ENCODE assay signal across 18 cellular contexts in genomic region chr4:137676357-137676998, GRCh38.
DNase-seq lines count a peak whose midpoint lies in the region; ATAC-seq and TF ChIP-seq lines count a peak whose summit lies in the region.
"Had no signal": no experiment of that assay in that cellular context is flagged by ENCODE, and none has a peak within 500 bp of the region (broad histone marks: within the 10 kb centered on the region; RNA-seq: fewer than 3 reads in every experiment).

No MANE protein-coding gene starts in this region.

- peaks cover 14% of the 10 kb centered on the region for H3K36me3 Mint-ChIP-seq in HFFc6 (ENCODE audit: low read depth)

- peaks cover 7% of the 10 kb centered on the region for H3K9me3 Mint-ChIP-seq in HFFc6

- H3K36me3 ChIP-seq in IMR-90 (ENCODE audit: control insufficient read depth, insufficient read depth, low read length) (no peaks in the 10 kb centered on the region), H7 (replicated peaks; ENCODE audit: control insufficient read depth, insufficient read depth, low read length) (no peaks in the 10 kb centered on the region), left lung (no peaks in the 10 kb centered on the region), BE2C (no peaks in the 10 kb centered on the region)
- H3K36me3 ChIP-seq: Peyer's patch had no signal

- no peak overlapping the region for H3K56ac ChIP-seq in IMR-90 (ENCODE audit: extremely low read depth, insufficient read depth, low read length)

- POLR2A ChIA-PET in IMR-90 (lab: Charles Lee; ENCODE audit: unreplicated experiment): no interaction called here

- H3K4me1 ChIP-seq in IMR-90 (ENCODE audit: control insufficient read depth, insufficient read depth, low read length) (peaks cover 4% of the 10 kb centered on the region), left lung (no peaks in the 10 kb centered on the region), BE2C (no peaks in the 10 kb centered on the region)
- H3K4me1 ChIP-seq: Peyer's patch had no signal

- H3K4me3 Mint-ChIP-seq in HFFc6: no peak overlapping the region; the same call in 1 of the 2 replicates

- CTCF ChIA-PET in IMR-90 (lab: Yijun Ruan, JAX): no interaction called here

- BruUV-seq in IMR-90 (replicated peaks; lab: Mats Ljungman, UMichigan): no TSS peak

- H3K27me3 ChIP-seq in IMR-90 (ENCODE audit: control insufficient read depth, insufficient read depth, low read length) (no peaks in the 10 kb centered on the region), H7 (ENCODE audit: control insufficient read depth, insufficient read depth, low read length) (no peaks in the 10 kb centered on the region), left lung (no peaks in the 10 kb centered on the region), BE2C (no peaks in the 10 kb centered on the region)
- H3K27me3 ChIP-seq: Peyer's patch had no signal

- intact Hi-C loops in IMR-90 (cut with micrococcal nuclease) (no loop called here), left lung (cut with DNase I) (no loop called here)

- H3K4me2 ChIP-seq in IMR-90 (ENCODE audit: low read depth, low read length): no peak overlapping the region

- peak overlapping the region; percentile 92; the same call in 1 of the 2 replicates for H3K4ac ChIP-seq in IMR-90 (ENCODE audit: low read depth, low read length)

- in situ Hi-C loops in IMR-90 (cut with MboI; ENCODE audit: low sequenced_read_pairs): no loop called here

- no peak overlapping the region; the same call in 1 of the 2 replicates for H4K5ac ChIP-seq in IMR-90 (ENCODE audit: low read depth, low read length)

- H4K91ac ChIP-seq in IMR-90 (ENCODE audit: insufficient read depth, low read depth, low read length): peak overlapping the region; percentile 41; the same call in 1 of the 2 replicates

- no peak for TF ChIP-seq RAD21 in IMR-90 (IDR thresholded peaks at IDR 0.05; ENCODE audit: low read length)

- H3K9me3 ChIP-seq in IMR-90 (ENCODE audit: control insufficient read depth, insufficient read depth, low read length) (no peaks in the 10 kb centered on the region), left lung (no peaks in the 10 kb centered on the region), BE2C (no peaks in the 10 kb centered on the region)
- H3K9me3 ChIP-seq: Peyer's patch had no signal

- H3K4me1 Mint-ChIP-seq in HFFc6 (ENCODE audit: low read depth): peaks cover 64% of the 10 kb centered on the region

- DNase-seq in NCI-H748 (lab: John Stamatoyannopoulos, UW; ENCODE audit: unreplicated experiment) (peak; percentile 7), NCI-H748 treated with DMSO at 0.1 percent for 48 hours (lab: John Stamatoyannopoulos, UW) (no peak), HFFc6 (no peak), IMR-90 (no peak), H7 (no peak), left lung (no peak), BE2C (no peak)
- DNase-seq: C1 segment of cervical spinal cord, COR-L47, DMS153, HCEC 1CT, NCI-H1092, NCI-H2107, NCI-H774, Peyer's patch, SHP77, T-helper 2 cell had no signal

- peaks cover 4% of the 10 kb centered on the region; the same call in 1 of the 2 replicates for H3K9me1 ChIP-seq in IMR-90 (ENCODE audit: insufficient read depth, low read length)

- H3K27ac Mint-ChIP-seq in HFFc6: peak overlapping the region; percentile 7; the same call in 1 of the 2 replicates

- 0 out of 4 replicates have a peak, but pooled peaks cover 0 to 2% of the 10 kb centered on the region in 2 experiments for H3K79me1 ChIP-seq in IMR-90 (ENCODE audit: low read depth in 1 of 2, low read length in 2 of 2)

- TF ChIP-seq POLR2A in IMR-90 (IDR thresholded peaks at IDR 0.05; ENCODE audit: low read depth, low read length): no peak

- H3K18ac ChIP-seq in IMR-90 (ENCODE audit: low read depth, low read length): peak overlapping the region; percentile 20

- no peak for TF ChIP-seq CTCF in HFFc6 (IDR thresholded peaks at IDR 0.05)
- no peak for TF ChIP-seq CTCF in IMR-90 (conservative IDR thresholded peaks at IDR 0.05; ENCODE audit: low read depth, low read length)
- no peak for TF ChIP-seq CTCF in left lung (IDR thresholded peaks at IDR 0.05)
- no peak for TF ChIP-seq CTCF in BE2C (IDR thresholded peaks at IDR 0.05; ENCODE audit: low read depth, low read length)

- H3K4me3 ChIP-seq in IMR-90 (ENCODE audit: insufficient read depth, low read depth, low read length) (no peak overlapping the region), H7 (ENCODE audit: insufficient read depth, low read depth, low read length) (no peak overlapping the region), left lung (no peak overlapping the region), BE2C (ENCODE audit: low read depth, low read length) (no peak overlapping the region)
- H3K4me3 ChIP-seq: Peyer's patch had no signal

- H2AK5ac ChIP-seq in IMR-90 (ENCODE audit: low read depth, low read length): peak overlapping the region; percentile 92; the same call in 1 of the 2 replicates

- peak overlapping the region; percentile 93 for H2BK120ac ChIP-seq in IMR-90 (ENCODE audit: low read depth, low read length)

- peak overlapping the region; percentile 48; the same call in 1 of the 2 replicates for H3K14ac ChIP-seq in IMR-90 (replicated peaks; ENCODE audit: low read depth, low read length)

- peak overlapping the region; percentile 96 for H2BK20ac ChIP-seq in IMR-90 (ENCODE audit: low read depth, low read length)

- H3K9ac ChIP-seq in IMR-90 (ENCODE audit: low read depth, low read length): no peak overlapping the region

- H2AFZ ChIP-seq in IMR-90 (replicated peaks; ENCODE audit: low read length, poor library complexity): no peak overlapping the region

- WGBS in IMR-90 (ENCODE audit: extremely low coverage in 2 of 2, insufficient read length in 1 of 2), 2 experiments: no CpG with 5 or more reads among the region's 1 CpG

- dilution Hi-C loops in IMR-90 (cut with HindIII; ENCODE audit: low sequenced_read_pairs, unreplicated experiment): no loop called here

- peak overlapping the region; percentile 95 for H2BK15ac ChIP-seq in IMR-90 (ENCODE audit: low read depth, low read length)

- ATAC-seq in IMR-90 (ENCODE audit: low read depth) (no peak), left lung (no peak), GM19023 (IDR thresholded peaks at IDR 0.05; ENCODE audit: unreplicated experiment) (no peak)

- H4K20me1 ChIP-seq in IMR-90 (ENCODE audit: insufficient read depth, low read length): no peaks in the 10 kb centered on the region

- H3K27ac ChIP-seq in IMR-90 (ENCODE audit: insufficient read depth, low read length) (peak overlapping the region; percentile 6; the same call in 1 of the 2 replicates), left lung (no peak overlapping the region)
- H3K27ac ChIP-seq: Peyer's patch had no signal

- H3K23ac ChIP-seq in IMR-90 (ENCODE audit: low read depth, low read length): 0 out of 2 replicates have a peak overlapping the region, but pooled peaks have one; percentile 44

- peak overlapping the region in 1 of 2 experiments; percentile 81; a peak in 2 of 4 replicates for H4K8ac ChIP-seq in IMR-90 (ENCODE audit: low read depth in 2 of 2, low read length in 2 of 2)

- peak overlapping the region; percentile 49 for H2BK5ac ChIP-seq in IMR-90 (ENCODE audit: low read depth, low read length, poor library complexity, severe bottlenecking)

- no peak overlapping the region for H2AK9ac ChIP-seq in IMR-90 (replicated peaks; ENCODE audit: low read depth, low read length, poor library complexity)

- H3K27me3 Mint-ChIP-seq in HFFc6 (ENCODE audit: insufficient read depth): no peaks in the 10 kb centered on the region

TF ChIP-seq in IMR-90, 13 proteins besides CTCF, POLR2A, EP300 and RAD21:
- TF ChIP-seq FOS (IDR thresholded peaks at IDR 0.05; ENCODE audit: low read depth, low read length) (no peak), MAFK (IDR thresholded peaks at IDR 0.05; ENCODE audit: low read depth, low read length) (no peak), MXI1 (IDR thresholded peaks at IDR 0.05; ENCODE audit: borderline replicate concordance, low read depth, low read length) (no peak), ELK1 (IDR thresholded peaks at IDR 0.05; ENCODE audit: borderline replicate concordance, low read depth, low read length) (no peak), USF2 (IDR thresholded peaks at IDR 0.05; ENCODE audit: low read depth, low read length) (no peak), RFX5 (IDR thresholded peaks at IDR 0.05; ENCODE audit: low read depth, low read length) (no peak)
